ENCODE assay signal across 1 cellular context in genomic region chr11:28104425-28104824, GRCh38.
TF ChIP-seq lines count a peak whose summit lies in the region.

No MANE protein-coding gene starts in this region.

TF ChIP-seq in A549, 52 proteins besides CTCF, POLR2A, EP300 and RAD21:
- TF ChIP-seq SMC3 (IDR thresholded peaks at IDR 0.05) (no peak), EHF (CRISPR knock-in tag; IDR thresholded peaks at IDR 0.05) (no peak), ZC3H11A (IDR thresholded peaks at IDR 0.05) (no peak), ZSCAN20 (CRISPR knock-in tag; IDR thresholded peaks at IDR 0.05) (no peak), ZFP36 (IDR thresholded peaks at IDR 0.05; ENCODE audit: borderline replicate concordance, partially characterized antibody) (no peak), HDAC2 (IDR thresholded peaks at IDR 0.05) (no peak)
